In the genomic region with DNA sequence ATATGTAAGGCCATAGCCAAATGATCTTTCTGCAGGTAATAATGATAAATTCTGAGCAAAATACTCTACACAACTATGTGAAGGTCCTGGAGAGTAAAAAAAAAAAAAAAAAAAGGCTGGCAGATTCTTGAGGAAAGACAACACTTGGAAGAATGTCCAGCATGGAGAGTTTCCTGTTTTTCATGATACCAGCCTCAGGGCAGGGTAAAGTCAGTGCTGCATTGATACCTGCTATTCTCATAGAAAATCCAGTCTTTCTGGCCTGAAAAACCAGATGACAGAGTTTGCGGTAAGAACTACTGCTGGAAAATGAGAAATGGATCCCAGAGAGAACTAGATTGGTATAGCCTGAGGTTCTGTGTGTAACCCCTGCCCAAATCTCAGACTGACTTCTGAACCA, we compare ENCODE assay signal across 16 cellular contexts.
"Had no signal": no experiment of that assay in that cellular context is flagged by ENCODE, and none has a peak within 500 bp of the region (broad histone marks: within the 10 kb centered on the region; RNA-seq: fewer than 3 reads in every experiment).

No MANE protein-coding gene starts in this region.

- H3K4me1 ChIP-seq: neural progenitor cell, pancreas, right atrium auricular region, tibial artery had no signal

- DNase-seq: activated CD4-positive, alpha-beta memory T cell treated with anti-CD3 and anti-CD28 coated beads, Interleukin-2, amount 10 ng/mL, durations not matched to agents 7 days and 5 days; activated CD4-positive, alpha-beta T cell treated with anti-CD3 and anti-CD28 coated beads for 1 hour; activated gamma-delta T cell treated with Interleukin-2 at 50 U/mL for 16 hours; activated naive CD8-positive, alpha-beta T cell treated with anti-CD3 and anti-CD28 coated beads for 36 hours; activated T-cell treated with anti-CD3 and anti-CD28 coated beads, Interleukin-2, amount 50 U/mL, for 72 hours; anterior cingulate cortex; hippocampal formation; midbrain; pancreas; small intestine; SW 1271; tibial artery had no signal

- H3K27ac ChIP-seq: neural progenitor cell, pancreas, right atrium auricular region, tibial artery had no signal

- H3K4me1 Mint-ChIP-seq: activated CD4-positive, alpha-beta memory T cell treated with anti-CD3 and anti-CD28 coated beads, Interleukin-2, amount 10 ng/mL, durations not matched to agents 7 days and 5 days; activated naive CD8-positive, alpha-beta T cell treated with anti-CD3 and anti-CD28 coated beads for 36 hours; neural progenitor cell; stimulated activated memory B cell treated with anti-CD40 and anti-IgM and Interleukin-4, amounts not matched to agents 10 μg/mL and 1 μg/mL and 100 μg/mL, for 72 hours had no signal

- H2AFZ ChIP-seq: neural progenitor cell had no signal

- H3K9me3 ChIP-seq: pancreas, right atrium auricular region, tibial artery had no signal

- H3K27ac Mint-ChIP-seq: activated CD4-positive, alpha-beta memory T cell treated with anti-CD3 and anti-CD28 coated beads, Interleukin-2, amount 10 ng/mL, durations not matched to agents 7 days and 5 days; activated naive CD8-positive, alpha-beta T cell treated with anti-CD3 and anti-CD28 coated beads for 36 hours; activated T-cell treated with anti-CD3 and anti-CD28 coated beads, Interleukin-2, amount 50 U/mL, for 72 hours; neural progenitor cell; stimulated activated memory B cell treated with anti-CD40 and anti-IgM and Interleukin-4, amounts not matched to agents 10 μg/mL and 1 μg/mL and 100 μg/mL, for 72 hours; T-helper 2 cell treated with Interferon-gamma antibody and Interleukin-4, amounts not matched to agents 5 μg/mL and 100 μg/mL, for 36 hours had no signal

- H3K27me3 ChIP-seq: neural progenitor cell, pancreas, right atrium auricular region, tibial artery had no signal

- H3K4me3 ChIP-seq: neural progenitor cell, pancreas, right atrium auricular region, tibial artery had no signal

- H3K27me3 Mint-ChIP-seq: activated CD4-positive, alpha-beta memory T cell treated with anti-CD3 and anti-CD28 coated beads, Interleukin-2, amount 10 ng/mL, durations not matched to agents 7 days and 5 days; activated naive CD8-positive, alpha-beta T cell treated with anti-CD3 and anti-CD28 coated beads for 36 hours; stimulated activated memory B cell treated with anti-CD40 and anti-IgM and Interleukin-4, amounts not matched to agents 10 μg/mL and 1 μg/mL and 100 μg/mL, for 72 hours had no signal

- H3K9me3 Mint-ChIP-seq: activated CD4-positive, alpha-beta memory T cell treated with anti-CD3 and anti-CD28 coated beads, Interleukin-2, amount 10 ng/mL, durations not matched to agents 7 days and 5 days; activated naive CD8-positive, alpha-beta T cell treated with anti-CD3 and anti-CD28 coated beads for 36 hours; activated T-cell treated with anti-CD3 and anti-CD28 coated beads, Interleukin-2, amount 50 U/mL, for 72 hours; neural progenitor cell; stimulated activated memory B cell treated with anti-CD40 and anti-IgM and Interleukin-4, amounts not matched to agents 10 μg/mL and 1 μg/mL and 100 μg/mL, for 72 hours; T-helper 2 cell treated with Interferon-gamma antibody and Interleukin-4, amounts not matched to agents 5 μg/mL and 100 μg/mL, for 36 hours had no signal

- H3K4me3 Mint-ChIP-seq: activated CD4-positive, alpha-beta memory T cell treated with anti-CD3 and anti-CD28 coated beads, Interleukin-2, amount 10 ng/mL, durations not matched to agents 7 days and 5 days; activated naive CD8-positive, alpha-beta T cell treated with anti-CD3 and anti-CD28 coated beads for 36 hours; activated T-cell treated with anti-CD3 and anti-CD28 coated beads, Interleukin-2, amount 50 U/mL, for 72 hours; neural progenitor cell; stimulated activated memory B cell treated with anti-CD40 and anti-IgM and Interleukin-4, amounts not matched to agents 10 μg/mL and 1 μg/mL and 100 μg/mL, for 72 hours; T-helper 2 cell treated with Interferon-gamma antibody and Interleukin-4, amounts not matched to agents 5 μg/mL and 100 μg/mL, for 36 hours had no signal

- H3K36me3 ChIP-seq: neural progenitor cell, pancreas, right atrium auricular region had no signal

- ATAC-seq: activated T-cell treated with anti-CD3 and anti-CD28 coated beads, Interleukin-2, amount 50 U/mL, for 72 hours; pancreas; stimulated activated memory B cell treated with anti-CD40 and anti-IgM and Interleukin-4, amounts not matched to agents 10 μg/mL and 1 μg/mL and 100 μg/mL, for 72 hours had no signal

- H3K4me2 ChIP-seq: neural progenitor cell had no signal

- H3K9ac ChIP-seq: neural progenitor cell had no signal

- H3K36me3 Mint-ChIP-seq: neural progenitor cell had no signal
